Comparison of ENCODE assay signal across 8 cellular contexts in the genomic region with DNA sequence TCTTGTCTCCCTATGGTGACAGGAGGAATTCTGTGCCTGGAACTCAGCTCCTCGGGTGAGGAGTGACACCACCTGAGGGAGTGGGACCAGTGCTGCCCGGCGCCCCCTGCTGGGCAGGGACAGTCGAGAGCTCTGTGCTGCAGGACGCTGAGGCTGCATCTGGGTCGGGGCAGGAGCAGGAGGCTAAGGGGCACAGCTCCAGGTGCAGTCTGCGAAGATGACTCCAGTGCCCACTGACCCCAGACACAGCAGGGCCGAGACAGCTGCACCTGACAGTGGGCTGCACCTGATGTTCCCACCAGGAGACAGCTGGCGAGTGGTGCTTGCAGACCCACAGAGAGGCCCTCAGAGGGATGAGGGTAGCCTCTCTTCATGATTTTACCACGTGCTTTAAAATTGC.
DNase-seq lines count a peak whose midpoint lies in the region; ATAC-seq and TF ChIP-seq lines count a peak whose summit lies in the region.

No MANE protein-coding gene starts in this region.

- peaks cover 45% of the 10 kb centered on the region for H3K36me3 Mint-ChIP-seq in chondrocyte (ENCODE audit: low read depth)
- H3K36me3 Mint-ChIP-seq in naive thymus-derived CD4-positive, alpha-beta T cell, result peaks cover 0 to 33% (median 4%) of the 10 kb centered on the region in 5 donors
- H3K36me3 Mint-ChIP-seq in type B pancreatic cell, result no peaks in the 10 kb centered on the region

- H3K9me3 Mint-ChIP-seq in chondrocyte (ENCODE audit: low read depth), result no peaks in the 10 kb centered on the region
- H3K9me3 Mint-ChIP-seq in naive thymus-derived CD4-positive, alpha-beta T cell, result peaks cover 0 to 3% (median 0%) of the 10 kb centered on the region in 11 donors
- H3K9me3 Mint-ChIP-seq in type B pancreatic cell, result no peaks in the 10 kb centered on the region

- H3K36me3 ChIP-seq in H7 (replicated peaks; ENCODE audit: control insufficient read depth, insufficient read depth, low read length), result no peaks in the 10 kb centered on the region
- H3K36me3 ChIP-seq in WERI-Rb-1, result no peaks in the 10 kb centered on the region
- H3K36me3 ChIP-seq in naive thymus-derived CD4-positive, alpha-beta T cell (ENCODE audit: control insufficient read depth in 2 of 3, insufficient read depth in 3 of 3, low read length in 3 of 3), result peaks cover 0 to 33% (median 9%) of the 10 kb centered on the region in 3 experiments

- H3K27ac ChIP-seq in WERI-Rb-1, result no peak overlapping the region
- H3K27ac ChIP-seq in naive thymus-derived CD4-positive, alpha-beta T cell (ENCODE audit: low read depth, low read length), result no peak overlapping the region

- DNase-seq in AG09319 (ENCODE audit: extremely low read depth, low read depth), result no peak
- peak; percentile 94 for DNase-seq in H7
- peak; percentile 72 for DNase-seq in WERI-Rb-1
- DNase-seq in chondrocyte (ENCODE audit: low spot score), result peak; percentile 76
- DNase-seq in naive thymus-derived CD4-positive, alpha-beta T cell, result peak in 8 of 9 donors; percentile 22 to 56 (median 35)
- no peak for DNase-seq in type B pancreatic cell (ENCODE audit: extremely low spot score, unreplicated experiment)
- no peak for DNase-seq in hippocampal formation (lab: John Stamatoyannopoulos, UW)

- no peaks in the 10 kb centered on the region for H3K27me3 ChIP-seq in H7 (ENCODE audit: control insufficient read depth, insufficient read depth, low read length)
- H3K27me3 ChIP-seq in WERI-Rb-1 (ENCODE audit: insufficient read depth, low read depth, severe bottlenecking), result no peaks in the 10 kb centered on the region
- no peaks in the 10 kb centered on the region for H3K27me3 ChIP-seq in naive thymus-derived CD4-positive, alpha-beta T cell (ENCODE audit: control insufficient read depth in 2 of 2, insufficient read depth in 2 of 2, low read length in 2 of 2)

- H3K4me1 ChIP-seq in naive thymus-derived CD4-positive, alpha-beta T cell (ENCODE audit: control insufficient read depth in 2 of 2, insufficient read depth in 2 of 2, low read length in 2 of 2), result no peaks in the 10 kb centered on the region

- H3K27ac Mint-ChIP-seq in chondrocyte (ENCODE audit: unreplicated experiment) (peak overlapping the region; percentile 69), type B pancreatic cell (no peak overlapping the region)
- peak overlapping the region in 2 of 9 donors; percentile 42 to 50 for H3K27ac Mint-ChIP-seq in naive thymus-derived CD4-positive, alpha-beta T cell

- H3K4me3 ChIP-seq in H7 (ENCODE audit: insufficient read depth, low read depth, low read length) (no peak overlapping the region), WERI-Rb-1 (ENCODE audit: low read depth, low read length) (no peak overlapping the region)
- H3K4me3 ChIP-seq in naive thymus-derived CD4-positive, alpha-beta T cell (ENCODE audit: low read length), result no peak overlapping the region

- POLR2A ChIA-PET in naive thymus-derived CD4-positive, alpha-beta T cell (lab: Charles Lee), result no interaction called here

- peaks cover 30% of the 10 kb centered on the region for H3K4me1 Mint-ChIP-seq in chondrocyte (ENCODE audit: low read depth)
- peaks cover 0 to 3% (median 0%) of the 10 kb centered on the region in 7 donors for H3K4me1 Mint-ChIP-seq in naive thymus-derived CD4-positive, alpha-beta T cell
- no peaks in the 10 kb centered on the region for H3K4me1 Mint-ChIP-seq in type B pancreatic cell (ENCODE audit: unreplicated experiment)

- TF ChIP-seq CTCF in AG09319 (IDR thresholded peaks at IDR 0.05; ENCODE audit: low read depth, low read length), result peak; percentile 75
- TF ChIP-seq CTCF in WERI-Rb-1 (IDR thresholded peaks at IDR 0.05; ENCODE audit: low read depth, low read length), result peak; percentile 97
- peak; percentile 82 for TF ChIP-seq CTCF in chondrocyte (IDR thresholded peaks at IDR 0.05)
- TF ChIP-seq CTCF in type B pancreatic cell (conservative IDR thresholded peaks at IDR 0.05), result peak; percentile 81

- intact Hi-C loops in naive thymus-derived CD4-positive, alpha-beta T cell (cut with micrococcal nuclease), result no loop called here

- H3K27me3 Mint-ChIP-seq in chondrocyte (ENCODE audit: low read depth) (no peaks in the 10 kb centered on the region), type B pancreatic cell (no peaks in the 10 kb centered on the region)
- H3K27me3 Mint-ChIP-seq in naive thymus-derived CD4-positive, alpha-beta T cell, result no peaks in the 10 kb centered on the region

- no peak overlapping the region for H3K4me3 Mint-ChIP-seq in chondrocyte (ENCODE audit: unreplicated experiment)
- H3K4me3 Mint-ChIP-seq in naive thymus-derived CD4-positive, alpha-beta T cell, result no peak overlapping the region
- no peak overlapping the region for H3K4me3 Mint-ChIP-seq in type B pancreatic cell

- no peaks in the 10 kb centered on the region for H3K9me3 ChIP-seq in WERI-Rb-1 (ENCODE audit: severe bottlenecking)
- H3K9me3 ChIP-seq in naive thymus-derived CD4-positive, alpha-beta T cell (ENCODE audit: control insufficient read depth in 2 of 3, low read length in 3 of 3), result no peaks in the 10 kb centered on the region

- CTCF ChIA-PET in naive thymus-derived CD4-positive, alpha-beta T cell (lab: Charles Lee), result interaction anchor here (0.7 to 1.3 kb wide), 5 partner anchors 14 to 224 kb away, joined by 3 to 5 read pairs (median 3); no protein-coding TSS in a partner anchor

- ATAC-seq in naive thymus-derived CD4-positive, alpha-beta T cell, result peak; percentile 69
- ATAC-seq in GM21515 (IDR thresholded peaks at IDR 0.05; ENCODE audit: unreplicated experiment), result no peak

Comparison
In these comparisons a context has a peak if more than half of its experiments do, and no peak if none do; other contexts are left out.
1. DNase-seq: peak in H7 (single experiment), WERI-Rb-1 (single experiment), chondrocyte (single experiment) and naive thymus-derived CD4-positive, alpha-beta T cell (8 of 9); none in AG09319 (single experiment), type B pancreatic cell (single experiment) and hippocampal formation (0 of 2).
2. Peak in every context shown above with its lines, with median percentiles within 50 percentile points of each other: CTCF ChIP-seq.